In genomic region chr19:1861599-1862031, GRCh38 we compare ENCODE assay signal across 9 cellular contexts. TPM values are rescaled to one million over a fixed set of nuclear protein-coding genes. Genes with fewer than 3 reads are reported as not detected.
A peak's percentile ranks its signal among the peaks of the same experiment; 100 is the strongest.
DNase-seq lines count a peak whose midpoint lies in the region; ATAC-seq and TF ChIP-seq lines count a peak whose summit lies in the region.
"Had no signal": no experiment of that assay in that cellular context is flagged by ENCODE, and none has a peak within 500 bp of the region (broad histone marks: within the 10 kb centered on the region; RNA-seq: fewer than 3 reads in every experiment).

No MANE protein-coding gene starts in this region.

- no peak for TF ChIP-seq CTCF in SK-N-SH (IDR thresholded peaks at IDR 0.05)

- no peaks in the 10 kb centered on the region for H3K9me2 ChIP-seq in SK-N-SH

- WGBS in SK-N-SH (ENCODE audit: low lambda C conversion rate): 39% methylated on average over 18 of the region's 23 CpGs

- peaks cover 77% of the 10 kb centered on the region for H3K79me2 ChIP-seq in SK-N-SH (ENCODE audit: insufficient read depth)

- H3K27ac ChIP-seq in SK-N-SH (ENCODE audit: low read depth in 2 of 2, low read length in 1 of 2): peak overlapping the region; percentile 51 to 59; a peak in 3 of 4 replicates

- H3K4me1 Mint-ChIP-seq in activated CD4-positive, alpha-beta memory T cell treated with anti-CD3 and anti-CD28 coated beads, Interleukin-2, amount 10 ng/mL, durations not matched to agents 7 days and 5 days: peaks cover 43% of the 10 kb centered on the region
- peaks cover 30 to 66% of the 10 kb centered on the region in 2 donors for H3K4me1 Mint-ChIP-seq in stimulated activated naive B cell treated with anti-CD40 and anti-IgM and Interleukin-4, amounts not matched to agents 10 μg/mL and 1 μg/mL and 100 μg/mL, for 72 hours

- H3K4me3 ChIP-seq in SK-N-SH (ENCODE audit: low read depth in 2 of 2, low read length in 1 of 2): peak overlapping the region; percentile 81 to 90
- peak overlapping the region; percentile 81 for H3K4me3 ChIP-seq in iPS-15b (ENCODE audit: low read depth, low read length)

- H3K4me3 Mint-ChIP-seq in activated CD4-positive, alpha-beta memory T cell treated with anti-CD3 and anti-CD28 coated beads, Interleukin-2, amount 10 ng/mL, durations not matched to agents 7 days and 5 days: peak overlapping the region; percentile 93
- H3K4me3 Mint-ChIP-seq in stimulated activated naive B cell treated with anti-CD40 and anti-IgM and Interleukin-4, amounts not matched to agents 10 μg/mL and 1 μg/mL and 100 μg/mL, for 72 hours: peak overlapping the region; percentile 97 to 99

- H3K4me1 ChIP-seq in SK-N-SH (ENCODE audit: control insufficient read depth in 1 of 2, insufficient read depth in 2 of 2, low read depth in 1 of 2, low read length in 1 of 2) (peaks cover 25 to 51% of the 10 kb centered on the region in 2 experiments; a peak in 3 of 4 replicates), iPS-15b (ENCODE audit: control insufficient read depth, insufficient read depth, low read length) (peaks cover 9% of the 10 kb centered on the region)

- POLR2A ChIA-PET in SK-N-SH (lab: Yijun Ruan, JAX): no interaction called here
- POLR2A ChIA-PET in activated CD4-positive, alpha-beta memory T cell treated with anti-CD3 and anti-CD28 coated beads, Interleukin-2, amount 10 ng/mL, durations not matched to agents 7 days and 5 days (lab: Charles Lee): no interaction called here

- H3F3A ChIP-seq in SK-N-SH (replicated peaks; ENCODE audit: insufficient read depth): peaks cover 3% of the 10 kb centered on the region

- DNase-seq in SK-N-SH (no peak), KG1 (lab: John Stamatoyannopoulos, UW) (no peak)
- DNase-seq in activated CD4-positive, alpha-beta memory T cell treated with anti-CD3 and anti-CD28 coated beads, Interleukin-2, amount 10 ng/mL, durations not matched to agents 7 days and 5 days: no peak
- DNase-seq in stimulated activated naive B cell treated with anti-CD40 and anti-IgM and Interleukin-4, amounts not matched to agents 10 μg/mL and 1 μg/mL and 100 μg/mL, for 72 hours: no peak
- DNase-seq: NCI-H1694 treated with DMSO at 0.1 percent for 48 hours had no signal

- H3K9me3 Mint-ChIP-seq in activated CD4-positive, alpha-beta memory T cell treated with anti-CD3 and anti-CD28 coated beads, Interleukin-2, amount 10 ng/mL, durations not matched to agents 7 days and 5 days: no peaks in the 10 kb centered on the region
- no peaks in the 10 kb centered on the region for H3K9me3 Mint-ChIP-seq in stimulated activated naive B cell treated with anti-CD40 and anti-IgM and Interleukin-4, amounts not matched to agents 10 μg/mL and 1 μg/mL and 100 μg/mL, for 72 hours

- TF ChIP-seq RAD21 in SK-N-SH (IDR thresholded peaks at IDR 0.05; ENCODE audit: low read length): no peak

- H3K27me3 ChIP-seq in SK-N-SH (ENCODE audit: insufficient read depth): no peaks in the 10 kb centered on the region
- peaks cover 13% of the 10 kb centered on the region for H3K27me3 ChIP-seq in iPS-15b (ENCODE audit: control insufficient read depth, insufficient read depth, low read length)

- H3K4me2 ChIP-seq in SK-N-SH: peak overlapping the region; percentile 98

- peak overlapping the region; percentile 87 for H3K9ac ChIP-seq in SK-N-SH
- peak overlapping the region; percentile 73 for H3K9ac ChIP-seq in iPS-15b (ENCODE audit: low read depth, low read length)

- H3K9me3 ChIP-seq in SK-N-SH (no peaks in the 10 kb centered on the region), iPS-15b (ENCODE audit: control insufficient read depth, insufficient read depth, low read length) (no peaks in the 10 kb centered on the region)

- peaks cover 59% of the 10 kb centered on the region for H4K20me1 ChIP-seq in SK-N-SH (ENCODE audit: insufficient read depth)

- H3K36me3 ChIP-seq in SK-N-SH (replicated peaks in 1 of 2; ENCODE audit: control insufficient read depth in 1 of 2, insufficient read depth in 2 of 2, low read length in 1 of 2) (no peaks in the 10 kb centered on the region), iPS-15b (ENCODE audit: control insufficient read depth, insufficient read depth, low read length) (no peaks in the 10 kb centered on the region)

- no peaks in the 10 kb centered on the region for H3K27me3 Mint-ChIP-seq in activated CD4-positive, alpha-beta memory T cell treated with anti-CD3 and anti-CD28 coated beads, Interleukin-2, amount 10 ng/mL, durations not matched to agents 7 days and 5 days
- H3K27me3 Mint-ChIP-seq in stimulated activated naive B cell treated with anti-CD40 and anti-IgM and Interleukin-4, amounts not matched to agents 10 μg/mL and 1 μg/mL and 100 μg/mL, for 72 hours: no peaks in the 10 kb centered on the region

- CTCF ChIA-PET in SK-N-SH (lab: Yijun Ruan, JAX): interaction anchor here (2.0 kb wide), 1 partner anchor 13 kb away, joined by 8 read pairs; the partner anchor contains the start of gene REXO1
- CTCF ChIA-PET in activated CD4-positive, alpha-beta memory T cell treated with anti-CD3 and anti-CD28 coated beads, Interleukin-2, amount 10 ng/mL, durations not matched to agents 7 days and 5 days (lab: Charles Lee): no interaction called here

- peaks cover 2% of the 10 kb centered on the region for H3K36me3 Mint-ChIP-seq in activated CD4-positive, alpha-beta memory T cell treated with anti-CD3 and anti-CD28 coated beads, Interleukin-2, amount 10 ng/mL, durations not matched to agents 7 days and 5 days (ENCODE audit: low read depth)
- peaks cover 6 to 9% of the 10 kb centered on the region in 2 donors for H3K36me3 Mint-ChIP-seq in stimulated activated naive B cell treated with anti-CD40 and anti-IgM and Interleukin-4, amounts not matched to agents 10 μg/mL and 1 μg/mL and 100 μg/mL, for 72 hours

- H3K27ac Mint-ChIP-seq in activated CD4-positive, alpha-beta memory T cell treated with anti-CD3 and anti-CD28 coated beads, Interleukin-2, amount 10 ng/mL, durations not matched to agents 7 days and 5 days: peak overlapping the region; percentile 87
- peak overlapping the region; percentile 98 for H3K27ac Mint-ChIP-seq in stimulated activated naive B cell treated with anti-CD40 and anti-IgM and Interleukin-4, amounts not matched to agents 10 μg/mL and 1 μg/mL and 100 μg/mL, for 72 hours

- no peak for ATAC-seq in SK-N-SH treated with all-trans-retinoic acid at 6 μM for 48 hours
- no peak for ATAC-seq in stimulated activated naive B cell treated with anti-CD40 and anti-IgM and Interleukin-4, amounts not matched to agents 10 μg/mL and 1 μg/mL and 100 μg/mL, for 72 hours (replicated peaks)
- ATAC-seq in GM21528 (IDR thresholded peaks at IDR 0.05; ENCODE audit: low FRiP score, unreplicated experiment): no peak
- ATAC-seq in HG03521 (IDR thresholded peaks at IDR 0.05; ENCODE audit: unreplicated experiment): no peak

- no peak overlapping the region for H2AFZ ChIP-seq in SK-N-SH (ENCODE audit: low read depth)

- TF ChIP-seq EP300 in SK-N-SH (IDR thresholded peaks at IDR 0.05; ENCODE audit: borderline replicate concordance in 1 of 2, low read depth in 1 of 2, low read length in 1 of 2): no peak

TF ChIP-seq in SK-N-SH, 30 proteins besides CTCF, POLR2A, EP300 and RAD21:
- no peak for TF ChIP-seq RXRA (IDR thresholded peaks at IDR 0.05; ENCODE audit: borderline replicate concordance, low read depth)
- TF ChIP-seq MXI1 (IDR thresholded peaks at IDR 0.05; ENCODE audit: low read depth, low read length): peak; percentile 64; the same call in 1 of the 2 replicates
- TF ChIP-seq YY1 (IDR thresholded peaks at IDR 0.05; ENCODE audit: low read depth): no peak

TF ChIP-seq in SK-N-SH treated with all-trans-retinoic acid at 6 μM for 48 hours, 23 proteins besides CTCF, POLR2A, EP300 and RAD21 (continues in another document):
- no peak for TF ChIP-seq TOX (CRISPR knock-in tag; IDR thresholded peaks at IDR 0.05; ENCODE audit: borderline replicate concordance)
- TF ChIP-seq ZFP30 (CRISPR knock-in tag; IDR thresholded peaks at IDR 0.05): no peak
- TF ChIP-seq GLIS3 (CRISPR knock-in tag; IDR thresholded peaks at IDR 0.05): no peak
- no peak for TF ChIP-seq ESRRG (CRISPR knock-in tag; IDR thresholded peaks at IDR 0.05)

RNA-seq across cellular contexts. Expression of gene KLF16, which starts 1.8 kb away (rescaled TPM):
- polyA plus RNA-seq in SK-N-SH (2012; rRNA removed): 11.3 and 16.1 TPM in 2 replicates
- 11.6 and 17.8 TPM in 2 replicates for polyA plus RNA-seq in SK-N-SH (2012; cell fraction: cytosol; rRNA removed)
- 28.7 and 43.5 TPM in 2 replicates for polyA plus RNA-seq in SK-N-SH (2012; cell fraction: nucleus; rRNA removed)
- total RNA-seq in activated CD4-positive, alpha-beta memory T cell treated with anti-CD3 and anti-CD28 coated beads, Interleukin-2, amount 10 ng/mL, durations not matched to agents 7 days and 5 days: 10 to 100 TPM; 24.6 to 25.7 TPM

RNA-seq across cellular contexts. Expression of gene REXO1, which starts 13.3 kb away (rescaled TPM):
- polyA plus RNA-seq in SK-N-SH (2012; rRNA removed): 9.0 and 18.8 TPM in 2 replicates
- 7.1 and 12.6 TPM in 2 replicates for polyA plus RNA-seq in SK-N-SH (2012; cell fraction: cytosol; rRNA removed)
- polyA plus RNA-seq in SK-N-SH (2012; cell fraction: nucleus; rRNA removed): 87.2 and 224 TPM in 2 replicates
- total RNA-seq in activated CD4-positive, alpha-beta memory T cell treated with anti-CD3 and anti-CD28 coated beads, Interleukin-2, amount 10 ng/mL, durations not matched to agents 7 days and 5 days: 10 to 100 TPM; 46.5 to 47.5 TPM

RNA-seq across cellular contexts. Expression of gene ABHD17A, which starts 23.7 kb away (rescaled TPM):
- 61.1 and 69.1 TPM in 2 replicates for polyA plus RNA-seq in SK-N-SH (2012; rRNA removed)
- 25.5 and 46.5 TPM in 2 replicates for polyA plus RNA-seq in SK-N-SH (2012; cell fraction: cytosol; rRNA removed)
- polyA plus RNA-seq in SK-N-SH (2012; cell fraction: nucleus; rRNA removed): 86.6 and 88.2 TPM in 2 replicates
- 100 to 1,000 TPM; 255 to 259 TPM for total RNA-seq in activated CD4-positive, alpha-beta memory T cell treated with anti-CD3 and anti-CD28 coated beads, Interleukin-2, amount 10 ng/mL, durations not matched to agents 7 days and 5 days

RNA-seq across cellular contexts. Expression of gene ADAT3, which starts 43.6 kb away (rescaled TPM):
- 1.7 and 2.8 TPM in 2 replicates for polyA plus RNA-seq in SK-N-SH (2012; rRNA removed)
- polyA plus RNA-seq in SK-N-SH (2012; cell fraction: cytosol; rRNA removed): 1.3 and 2.1 TPM in 2 replicates
- 7.3 and 12.1 TPM in 2 replicates for polyA plus RNA-seq in SK-N-SH (2012; cell fraction: nucleus; rRNA removed)
- 10 to 100 TPM; 13.3 to 15.5 TPM for total RNA-seq in activated CD4-positive, alpha-beta memory T cell treated with anti-CD3 and anti-CD28 coated beads, Interleukin-2, amount 10 ng/mL, durations not matched to agents 7 days and 5 days

RNA-seq across cellular contexts. Expression of gene SCAMP4, which starts 43.6 kb away (rescaled TPM):
- 11.8 and 30.0 TPM in 2 replicates for polyA plus RNA-seq in SK-N-SH (2012; rRNA removed)
- polyA plus RNA-seq in SK-N-SH (2012; cell fraction: cytosol; rRNA removed): 16.4 and 28.2 TPM in 2 replicates
- polyA plus RNA-seq in SK-N-SH (2012; cell fraction: nucleus; rRNA removed): 67.1 and 70.7 TPM in 2 replicates
- 10 to 100 TPM; 36.5 to 39.7 TPM for total RNA-seq in activated CD4-positive, alpha-beta memory T cell treated with anti-CD3 and anti-CD28 coated beads, Interleukin-2, amount 10 ng/mL, durations not matched to agents 7 days and 5 days
